In the genomic region with DNA sequence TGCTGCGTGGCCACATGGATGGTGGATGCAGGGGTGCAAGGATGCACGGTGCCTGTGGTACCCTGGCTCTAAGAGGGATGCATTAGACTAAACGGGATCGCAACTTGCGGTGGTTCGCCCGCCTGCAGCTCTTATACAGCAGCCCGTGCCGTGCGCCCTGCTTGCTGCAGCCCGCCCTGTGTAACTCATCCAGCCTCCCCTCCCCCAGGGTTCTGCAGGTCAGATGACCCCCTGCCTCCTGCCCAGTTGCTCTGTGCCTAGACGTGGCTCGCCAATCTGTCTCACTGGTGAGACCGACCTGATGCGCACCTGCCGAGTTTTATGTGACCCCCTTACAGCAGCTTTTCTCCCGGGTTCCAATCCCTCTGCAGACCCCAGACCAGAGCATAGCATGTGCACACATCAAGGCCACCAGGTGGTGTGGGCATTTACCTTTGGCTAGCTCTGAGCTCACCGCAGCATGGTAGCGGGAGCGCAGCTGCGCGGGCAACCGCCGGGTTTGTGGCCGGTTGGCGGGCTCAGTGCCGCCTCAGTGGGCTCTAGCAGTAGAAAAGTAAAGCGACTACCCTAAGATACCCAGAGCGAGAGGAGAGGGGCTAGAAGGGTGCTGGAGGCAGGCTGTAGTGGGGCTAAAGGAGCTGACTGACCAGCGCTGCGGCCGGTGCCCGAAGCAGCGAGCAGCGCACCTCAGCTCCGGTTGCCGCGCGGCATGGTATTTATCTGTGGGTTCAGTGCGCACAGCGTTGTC, we compare ENCODE assay signal across 8 cellular contexts. TPM values are rescaled to one million over a fixed set of nuclear protein-coding genes. Genes with fewer than 3 reads are reported as not detected.
A peak's percentile ranks its signal among the peaks of the same experiment; 100 is the strongest.
DNase-seq lines count a peak whose midpoint lies in the region; ATAC-seq, FAIRE-seq and TF ChIP-seq lines count a peak whose summit lies in the region.

No MANE protein-coding gene starts in this region.

- H3K4me1 Mint-ChIP-seq in activated CD4-positive, alpha-beta memory T cell treated with anti-CD3 and anti-CD28 coated beads, Interleukin-2, amount 10 ng/mL, durations not matched to agents 7 days and 5 days: peaks cover 45% of the 10 kb centered on the region

- H3K4me3 ChIP-seq in HFF-Myc (replicated peaks; ENCODE audit: low read depth, low read length) (peak overlapping the region; percentile 75), hepatocyte (peak overlapping the region; percentile 17)

- FAIRE-seq in RCC 7860 (lab: Jason Lieb, UNC): no peak

- H3K27me3 Mint-ChIP-seq in activated CD4-positive, alpha-beta memory T cell treated with anti-CD3 and anti-CD28 coated beads, Interleukin-2, amount 10 ng/mL, durations not matched to agents 7 days and 5 days: peaks cover 72% of the 10 kb centered on the region

- no peaks in the 10 kb centered on the region for H3K36me3 ChIP-seq in hepatocyte (replicated peaks; ENCODE audit: insufficient read depth, low read depth)

- H3K4me2 ChIP-seq in hepatocyte: peak overlapping the region; percentile 90

- no peak overlapping the region for H3K27ac ChIP-seq in hepatocyte

- H3K4me1 ChIP-seq in hepatocyte (ENCODE audit: insufficient read depth): peaks cover 8% of the 10 kb centered on the region

- H3K9me3 Mint-ChIP-seq in activated CD4-positive, alpha-beta memory T cell treated with anti-CD3 and anti-CD28 coated beads, Interleukin-2, amount 10 ng/mL, durations not matched to agents 7 days and 5 days: no peaks in the 10 kb centered on the region

- H3K79me2 ChIP-seq in hepatocyte: peaks cover 6% of the 10 kb centered on the region

- H3K9me2 ChIP-seq in hepatocyte (replicated peaks; ENCODE audit: insufficient read depth): no peaks in the 10 kb centered on the region

- 27% methylated on average over 41 of the region's 41 CpGs for whole genome bisulfite sequencing in hepatocyte (ENCODE audit: low lambda C conversion rate, missing lambda C conversion rate)

- TF ChIP-seq CTCF in HFF-Myc (IDR thresholded peaks at IDR 0.05; ENCODE audit: low read depth, low read length, missing control alignments) (no peak), hepatocyte (IDR thresholded peaks at IDR 0.05; ENCODE audit: poor library complexity) (no peak)

- no peak overlapping the region for H3K27ac Mint-ChIP-seq in activated CD4-positive, alpha-beta memory T cell treated with anti-CD3 and anti-CD28 coated beads, Interleukin-2, amount 10 ng/mL, durations not matched to agents 7 days and 5 days

- peak overlapping the region; percentile 72 for H2AFZ ChIP-seq in hepatocyte

- ATAC-seq in GM18867 (IDR thresholded peaks at IDR 0.05; ENCODE audit: unreplicated experiment) (no peak), GM21528 (IDR thresholded peaks at IDR 0.05; ENCODE audit: low FRiP score, unreplicated experiment) (no peak)

- CTCF ChIA-PET in activated CD4-positive, alpha-beta memory T cell treated with anti-CD3 and anti-CD28 coated beads, Interleukin-2, amount 10 ng/mL, durations not matched to agents 7 days and 5 days (lab: Charles Lee): interaction anchor here (1.0 to 2.4 kb wide), 4 partner anchors 18 to 204 kb away, joined by 3 to 9 read pairs (median 4); no protein-coding TSS in a partner anchor

- peaks cover 51% of the 10 kb centered on the region for H3K27me3 ChIP-seq in hepatocyte

- H3K4me3 Mint-ChIP-seq in activated CD4-positive, alpha-beta memory T cell treated with anti-CD3 and anti-CD28 coated beads, Interleukin-2, amount 10 ng/mL, durations not matched to agents 7 days and 5 days: peak overlapping the region; percentile 80

- H4K20me1 ChIP-seq in hepatocyte (ENCODE audit: insufficient read depth, poor library complexity, severe bottlenecking): no peaks in the 10 kb centered on the region

- no peaks in the 10 kb centered on the region for H3K36me3 Mint-ChIP-seq in activated CD4-positive, alpha-beta memory T cell treated with anti-CD3 and anti-CD28 coated beads, Interleukin-2, amount 10 ng/mL, durations not matched to agents 7 days and 5 days (ENCODE audit: low read depth)

- POLR2A ChIA-PET in activated CD4-positive, alpha-beta memory T cell treated with anti-CD3 and anti-CD28 coated beads, Interleukin-2, amount 10 ng/mL, durations not matched to agents 7 days and 5 days (lab: Charles Lee): interaction anchor here (0.6 to 3.3 kb wide), 2 partner anchors 17 to 200 kb away, joined by 3 to 16 read pairs; a partner anchor contains a TSS

- no peaks in the 10 kb centered on the region for H3K9me3 ChIP-seq in hepatocyte (ENCODE audit: low read depth)

- DNase-seq in HFF-Myc (ENCODE audit: extremely low read depth, low read depth): no peak
- no peak for DNase-seq in activated CD4-positive, alpha-beta memory T cell treated with anti-CD3 and anti-CD28 coated beads, Interleukin-2, amount 10 ng/mL, durations not matched to agents 7 days and 5 days
- DNase-seq in hepatocyte (ENCODE audit: low spot score): no peak
- DNase-seq in stimulated activated CD8-positive, alpha-beta memory T cell treated with anti-CD3 and anti-CD28 coated beads, Interleukin-4, amount 100 ng/mL, for 48 hours: peak; percentile 30
- no peak for DNase-seq in NCI-H524 (lab: John Stamatoyannopoulos, UW)
- DNase-seq in RCC 7860 (ENCODE audit: low spot score): no peak

RNA-seq across cellular contexts. Expression of a gene that starts 0.7 kb away (rescaled TPM):
- total RNA-seq in activated CD4-positive, alpha-beta memory T cell treated with anti-CD3 and anti-CD28 coated beads, Interleukin-2, amount 10 ng/mL, durations not matched to agents 7 days and 5 days: 1 to 10 TPM in 1 of 2 experiments, under 1 TPM in 1; 0.65 to 1.0 TPM
- 0.16 TPM in 1 of 2 replicates, not detected in the other for total RNA-seq in hepatocyte
- polyA plus RNA-seq in hepatocyte: 0.97 and 0.98 TPM in 2 replicates

RNA-seq across cellular contexts. Expression of a gene that starts 1.1 kb away (rescaled TPM):
- total RNA-seq in activated CD4-positive, alpha-beta memory T cell treated with anti-CD3 and anti-CD28 coated beads, Interleukin-2, amount 10 ng/mL, durations not matched to agents 7 days and 5 days: 100 to 1,000 TPM; 790 to 809 TPM
- total RNA-seq in hepatocyte: 841 and 897 TPM in 2 replicates
- polyA plus RNA-seq in hepatocyte: 1,649 and 1,702 TPM in 2 replicates
